Comparison of ENCODE assay signal across 1 cellular context in the genomic region with DNA sequence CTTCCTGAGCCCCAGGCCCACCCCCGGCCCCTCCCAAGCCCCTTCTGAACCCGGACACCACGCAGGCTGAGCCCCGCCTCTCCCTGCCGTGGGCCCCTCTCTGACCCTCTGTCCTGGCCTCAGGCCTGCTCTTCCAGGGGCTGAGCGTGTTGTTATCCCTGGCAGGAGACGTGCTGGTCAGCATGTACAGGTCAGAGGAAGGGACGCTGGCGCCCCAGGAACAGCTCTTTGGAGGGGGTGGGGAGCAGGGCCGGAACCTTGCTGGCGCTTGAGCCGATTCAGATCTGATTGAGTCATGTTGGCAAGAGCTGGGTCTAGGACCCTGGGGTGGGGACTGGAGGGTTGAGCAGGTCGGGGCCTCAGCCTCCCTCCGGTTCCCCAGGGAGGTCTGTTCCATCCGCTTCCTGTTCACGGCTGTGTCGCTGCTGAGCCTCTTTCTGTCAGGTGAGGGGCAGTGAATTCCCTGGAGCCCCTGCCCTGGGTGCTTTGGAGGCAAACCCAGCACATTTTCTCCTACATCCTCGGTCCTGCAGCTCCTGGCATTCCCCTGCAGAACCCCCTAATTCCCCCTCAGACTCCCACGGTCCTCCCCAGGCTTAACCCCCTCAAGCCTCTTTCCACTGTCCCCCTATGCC.
TF ChIP-seq lines count a peak whose summit lies in the region.

No MANE protein-coding gene starts in this region.

TF ChIP-seq in HepG2, 621 proteins besides CTCF, POLR2A, EP300 and RAD21 (continued from another document and continues in another):
- TF ChIP-seq, protein P1, sequence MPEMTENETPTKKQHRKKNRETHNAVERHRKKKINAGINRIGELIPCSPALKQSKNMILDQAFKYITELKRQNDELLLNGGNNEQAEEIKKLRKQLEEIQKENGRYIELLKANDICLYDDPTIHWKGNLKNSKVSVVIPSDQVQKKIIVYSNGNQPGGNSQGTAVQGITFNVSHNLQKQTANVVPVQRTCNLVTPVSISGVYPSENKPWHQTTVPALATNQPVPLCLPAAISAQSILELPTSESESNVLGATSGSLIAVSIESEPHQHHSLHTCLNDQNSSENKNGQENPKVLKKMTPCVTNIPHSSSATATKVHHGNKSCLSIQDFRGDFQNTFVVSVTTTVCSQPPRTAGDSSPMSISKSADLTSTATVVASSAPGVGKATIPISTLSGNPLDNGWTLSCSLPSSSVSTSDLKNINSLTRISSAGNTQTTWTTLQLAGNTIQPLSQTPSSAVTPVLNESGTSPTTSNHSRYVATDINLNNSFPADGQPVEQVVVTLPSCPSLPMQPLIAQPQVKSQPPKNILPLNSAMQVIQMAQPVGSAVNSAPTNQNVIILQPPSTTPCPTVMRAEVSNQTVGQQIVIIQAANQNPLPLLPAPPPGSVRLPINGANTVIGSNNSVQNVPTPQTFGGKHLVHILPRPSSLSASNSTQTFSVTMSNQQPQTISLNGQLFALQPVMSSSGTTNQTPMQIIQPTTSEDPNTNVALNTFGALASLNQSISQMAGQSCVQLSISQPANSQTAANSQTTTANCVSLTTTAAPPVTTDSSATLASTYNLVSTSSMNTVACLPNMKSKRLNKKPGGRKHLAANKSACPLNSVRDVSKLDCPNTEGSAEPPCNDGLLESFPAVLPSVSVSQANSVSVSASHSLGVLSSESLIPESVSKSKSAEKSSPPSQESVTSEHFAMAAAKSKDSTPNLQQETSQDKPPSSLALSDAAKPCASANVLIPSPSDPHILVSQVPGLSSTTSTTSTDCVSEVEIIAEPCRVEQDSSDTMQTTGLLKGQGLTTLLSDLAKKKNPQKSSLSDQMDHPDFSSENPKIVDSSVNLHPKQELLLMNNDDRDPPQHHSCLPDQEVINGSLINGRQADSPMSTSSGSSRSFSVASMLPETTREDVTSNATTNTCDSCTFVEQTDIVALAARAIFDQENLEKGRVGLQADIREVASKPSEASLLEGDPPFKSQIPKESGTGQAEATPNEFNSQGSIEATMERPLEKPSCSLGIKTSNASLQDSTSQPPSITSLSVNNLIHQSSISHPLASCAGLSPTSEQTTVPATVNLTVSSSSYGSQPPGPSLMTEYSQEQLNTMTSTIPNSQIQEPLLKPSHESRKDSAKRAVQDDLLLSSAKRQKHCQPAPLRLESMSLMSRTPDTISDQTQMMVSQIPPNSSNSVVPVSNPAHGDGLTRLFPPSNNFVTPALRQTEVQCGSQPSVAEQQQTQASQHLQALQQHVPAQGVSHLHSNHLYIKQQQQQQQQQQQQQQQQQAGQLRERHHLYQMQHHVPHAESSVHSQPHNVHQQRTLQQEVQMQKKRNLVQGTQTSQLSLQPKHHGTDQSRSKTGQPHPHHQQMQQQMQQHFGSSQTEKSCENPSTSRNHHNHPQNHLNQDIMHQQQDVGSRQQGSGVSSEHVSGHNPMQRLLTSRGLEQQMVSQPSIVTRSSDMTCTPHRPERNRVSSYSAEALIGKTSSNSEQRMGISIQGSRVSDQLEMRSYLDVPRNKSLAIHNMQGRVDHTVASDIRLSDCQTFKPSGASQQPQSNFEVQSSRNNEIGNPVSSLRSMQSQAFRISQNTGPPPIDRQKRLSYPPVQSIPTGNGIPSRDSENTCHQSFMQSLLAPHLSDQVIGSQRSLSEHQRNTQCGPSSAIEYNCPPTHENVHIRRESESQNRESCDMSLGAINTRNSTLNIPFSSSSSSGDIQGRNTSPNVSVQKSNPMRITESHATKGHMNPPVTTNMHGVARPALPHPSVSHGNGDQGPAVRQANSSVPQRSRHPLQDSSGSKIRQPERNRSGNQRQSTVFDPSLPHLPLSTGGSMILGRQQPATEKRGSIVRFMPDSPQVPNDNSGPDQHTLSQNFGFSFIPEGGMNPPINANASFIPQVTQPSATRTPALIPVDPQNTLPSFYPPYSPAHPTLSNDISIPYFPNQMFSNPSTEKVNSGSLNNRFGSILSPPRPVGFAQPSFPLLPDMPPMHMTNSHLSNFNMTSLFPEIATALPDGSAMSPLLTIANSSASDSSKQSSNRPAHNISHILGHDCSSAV (CRISPR knock-in tag; IDR thresholded peaks at IDR 0.05; ENCODE audit: borderline replicate concordance) = no peak
- TF ChIP-seq, protein P2, sequence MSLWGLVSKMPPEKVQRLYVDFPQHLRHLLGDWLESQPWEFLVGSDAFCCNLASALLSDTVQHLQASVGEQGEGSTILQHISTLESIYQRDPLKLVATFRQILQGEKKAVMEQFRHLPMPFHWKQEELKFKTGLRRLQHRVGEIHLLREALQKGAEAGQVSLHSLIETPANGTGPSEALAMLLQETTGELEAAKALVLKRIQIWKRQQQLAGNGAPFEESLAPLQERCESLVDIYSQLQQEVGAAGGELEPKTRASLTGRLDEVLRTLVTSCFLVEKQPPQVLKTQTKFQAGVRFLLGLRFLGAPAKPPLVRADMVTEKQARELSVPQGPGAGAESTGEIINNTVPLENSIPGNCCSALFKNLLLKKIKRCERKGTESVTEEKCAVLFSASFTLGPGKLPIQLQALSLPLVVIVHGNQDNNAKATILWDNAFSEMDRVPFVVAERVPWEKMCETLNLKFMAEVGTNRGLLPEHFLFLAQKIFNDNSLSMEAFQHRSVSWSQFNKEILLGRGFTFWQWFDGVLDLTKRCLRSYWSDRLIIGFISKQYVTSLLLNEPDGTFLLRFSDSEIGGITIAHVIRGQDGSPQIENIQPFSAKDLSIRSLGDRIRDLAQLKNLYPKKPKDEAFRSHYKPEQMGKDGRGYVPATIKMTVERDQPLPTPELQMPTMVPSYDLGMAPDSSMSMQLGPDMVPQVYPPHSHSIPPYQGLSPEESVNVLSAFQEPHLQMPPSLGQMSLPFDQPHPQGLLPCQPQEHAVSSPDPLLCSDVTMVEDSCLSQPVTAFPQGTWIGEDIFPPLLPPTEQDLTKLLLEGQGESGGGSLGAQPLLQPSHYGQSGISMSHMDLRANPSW (CRISPR knock-in tag; IDR thresholded peaks at IDR 0.05; ENCODE audit: borderline replicate concordance) = peak; percentile 98; the same call in 1 of the 2 replicates
- TF ChIP-seq TCF7 (IDR thresholded peaks at IDR 0.05; ENCODE audit: low read depth) (peak; percentile 31; the same call in 1 of the 2 replicates), FOXJ3 (CRISPR knock-in tag; IDR thresholded peaks at IDR 0.05; ENCODE audit: borderline replicate concordance) (no peak), CC2D1A (CRISPR knock-in tag; IDR thresholded peaks at IDR 0.05) (0 out of 2 replicates have a peak, but pooled peaks have one; percentile 69), MZF1 (CRISPR knock-in tag; IDR thresholded peaks at IDR 0.05; ENCODE audit: borderline replicate concordance) (0 out of 2 replicates have a peak, but pooled peaks have one; percentile 59), TBX2 (CRISPR knock-in tag; IDR thresholded peaks at IDR 0.05; ENCODE audit: borderline replicate concordance) (peak; percentile 82), MYC (CRISPR knock-in tag; IDR thresholded peaks at IDR 0.05; ENCODE audit: borderline replicate concordance) (peak; percentile 80; the same call in 1 of the 2 replicates), ZSCAN20 (CRISPR knock-in tag; IDR thresholded peaks at IDR 0.05; ENCODE audit: borderline replicate concordance) (peak; percentile 74), SP4 (CRISPR knock-in tag; IDR thresholded peaks at IDR 0.05) (no peak; the same call in 1 of the 2 replicates), KMT2A (CRISPR knock-in tag; IDR thresholded peaks at IDR 0.05) (peak; percentile 62), ZNF33A (CRISPR knock-in tag; IDR thresholded peaks at IDR 0.05; ENCODE audit: borderline replicate concordance) (no peak), ZFP90 (CRISPR knock-in tag; IDR thresholded peaks at IDR 0.05; ENCODE audit: borderline replicate concordance) (no peak), ZNF891 (CRISPR knock-in tag; IDR thresholded peaks at IDR 0.05) (0 out of 2 replicates have a peak, but pooled peaks have one; percentile 36), REL (CRISPR knock-in tag; conservative IDR thresholded peaks at IDR 0.05) (no peak), KLF11 (CRISPR knock-in tag; IDR thresholded peaks at IDR 0.05) (no peak; the same call in 1 of the 2 replicates), ZSCAN31 (CRISPR knock-in tag; IDR thresholded peaks at IDR 0.05; ENCODE audit: low read depth) (peak; percentile 80; the same call in 1 of the 2 replicates), FOXK1 (CRISPR knock-in tag; IDR thresholded peaks at IDR 0.05; ENCODE audit: borderline replicate concordance, low read depth) (peak; percentile 46; the same call in 1 of the 2 replicates), HDAC2 (CRISPR knock-in tag; IDR thresholded peaks at IDR 0.05) (peak; percentile 63; the same call in 1 of the 2 replicates), SMAD3 (CRISPR knock-in tag; IDR thresholded peaks at IDR 0.05) (peak; percentile 40; the same call in 1 of the 2 replicates), ZNF235 (CRISPR knock-in tag; IDR thresholded peaks at IDR 0.05; ENCODE audit: borderline replicate concordance) (no peak), RBM39 (IDR thresholded peaks at IDR 0.05; ENCODE audit: low read depth, low read length, poor library complexity, severe bottlenecking) (peak; percentile 81), ZBTB21 (CRISPR knock-in tag; IDR thresholded peaks at IDR 0.05) (peak; percentile 55; the same call in 1 of the 2 replicates), ZNF558 (CRISPR knock-in tag; IDR thresholded peaks at IDR 0.05; ENCODE audit: borderline replicate concordance) (peak; percentile 37), SALL1 (CRISPR knock-in tag; IDR thresholded peaks at IDR 0.05) (no peak; the same call in none of the 2 replicates), SCMH1 (CRISPR knock-in tag; IDR thresholded peaks at IDR 0.05; ENCODE audit: borderline replicate concordance) (no peak), ZNF205 (CRISPR knock-in tag; IDR thresholded peaks at IDR 0.05) (peak; percentile 64), ZNF761 (CRISPR knock-in tag; conservative IDR thresholded peaks at IDR 0.05) (no peak), CHD4 (IDR thresholded peaks at IDR 0.05; ENCODE audit: borderline replicate concordance, low read length) (no peak), TRIM24 (CRISPR knock-in tag; IDR thresholded peaks at IDR 0.05) (no peak), NFE2L1 (CRISPR knock-in tag; IDR thresholded peaks at IDR 0.05; ENCODE audit: borderline replicate concordance) (peak; percentile 69; the same call in 1 of the 2 replicates), SMYD3 (CRISPR knock-in tag; IDR thresholded peaks at IDR 0.05) (peak; percentile 14; the same call in 1 of the 2 replicates)
- TF ChIP-seq, protein P3, sequence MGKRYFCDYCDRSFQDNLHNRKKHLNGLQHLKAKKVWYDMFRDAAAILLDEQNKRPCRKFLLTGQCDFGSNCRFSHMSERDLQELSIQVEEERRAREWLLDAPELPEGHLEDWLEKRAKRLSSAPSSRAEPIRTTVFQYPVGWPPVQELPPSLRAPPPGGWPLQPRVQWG (CRISPR knock-in tag; IDR thresholded peaks at IDR 0.05; ENCODE audit: borderline replicate concordance, low read depth) = no peak; the same call in 1 of the 2 replicates
- TF ChIP-seq, protein P4, sequence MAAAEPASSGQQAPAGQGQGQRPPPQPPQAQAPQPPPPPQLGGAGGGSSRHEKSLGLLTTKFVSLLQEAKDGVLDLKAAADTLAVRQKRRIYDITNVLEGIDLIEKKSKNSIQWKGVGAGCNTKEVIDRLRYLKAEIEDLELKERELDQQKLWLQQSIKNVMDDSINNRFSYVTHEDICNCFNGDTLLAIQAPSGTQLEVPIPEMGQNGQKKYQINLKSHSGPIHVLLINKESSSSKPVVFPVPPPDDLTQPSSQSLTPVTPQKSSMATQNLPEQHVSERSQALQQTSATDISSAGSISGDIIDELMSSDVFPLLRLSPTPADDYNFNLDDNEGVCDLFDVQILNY (CRISPR knock-in tag; conservative IDR thresholded peaks at IDR 0.05) = peak; percentile 53; the same call in 1 of the 2 replicates
- TF ChIP-seq, protein P5, sequence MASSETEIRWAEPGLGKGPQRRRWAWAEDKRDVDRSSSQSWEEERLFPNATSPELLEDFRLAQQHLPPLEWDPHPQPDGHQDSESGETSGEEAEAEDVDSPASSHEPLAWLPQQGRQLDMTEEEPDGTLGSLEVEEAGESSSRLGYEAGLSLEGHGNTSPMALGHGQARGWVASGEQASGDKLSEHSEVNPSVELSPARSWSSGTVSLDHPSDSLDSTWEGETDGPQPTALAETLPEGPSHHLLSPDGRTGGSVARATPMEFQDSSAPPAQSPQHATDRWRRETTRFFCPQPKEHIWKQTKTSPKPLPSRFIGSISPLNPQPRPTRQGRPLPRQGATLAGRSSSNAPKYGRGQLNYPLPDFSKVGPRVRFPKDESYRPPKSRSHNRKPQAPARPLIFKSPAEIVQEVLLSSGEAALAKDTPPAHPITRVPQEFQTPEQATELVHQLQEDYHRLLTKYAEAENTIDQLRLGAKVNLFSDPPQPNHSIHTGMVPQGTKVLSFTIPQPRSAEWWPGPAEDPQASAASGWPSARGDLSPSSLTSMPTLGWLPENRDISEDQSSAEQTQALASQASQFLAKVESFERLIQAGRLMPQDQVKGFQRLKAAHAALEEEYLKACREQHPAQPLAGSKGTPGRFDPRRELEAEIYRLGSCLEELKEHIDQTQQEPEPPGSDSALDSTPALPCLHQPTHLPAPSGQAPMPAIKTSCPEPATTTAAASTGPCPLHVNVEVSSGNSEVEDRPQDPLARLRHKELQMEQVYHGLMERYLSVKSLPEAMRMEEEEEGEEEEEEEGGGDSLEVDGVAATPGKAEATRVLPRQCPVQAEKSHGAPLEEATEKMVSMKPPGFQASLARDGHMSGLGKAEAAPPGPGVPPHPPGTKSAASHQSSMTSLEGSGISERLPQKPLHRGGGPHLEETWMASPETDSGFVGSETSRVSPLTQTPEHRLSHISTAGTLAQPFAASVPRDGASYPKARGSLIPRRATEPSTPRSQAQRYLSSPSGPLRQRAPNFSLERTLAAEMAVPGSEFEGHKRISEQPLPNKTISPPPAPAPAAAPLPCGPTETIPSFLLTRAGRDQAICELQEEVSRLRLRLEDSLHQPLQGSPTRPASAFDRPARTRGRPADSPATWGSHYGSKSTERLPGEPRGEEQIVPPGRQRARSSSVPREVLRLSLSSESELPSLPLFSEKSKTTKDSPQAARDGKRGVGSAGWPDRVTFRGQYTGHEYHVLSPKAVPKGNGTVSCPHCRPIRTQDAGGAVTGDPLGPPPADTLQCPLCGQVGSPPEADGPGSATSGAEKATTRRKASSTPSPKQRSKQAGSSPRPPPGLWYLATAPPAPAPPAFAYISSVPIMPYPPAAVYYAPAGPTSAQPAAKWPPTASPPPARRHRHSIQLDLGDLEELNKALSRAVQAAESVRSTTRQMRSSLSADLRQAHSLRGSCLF (CRISPR knock-in tag; IDR thresholded peaks at IDR 0.05; ENCODE audit: borderline replicate concordance) = no peak
- TF ChIP-seq, protein P6, sequence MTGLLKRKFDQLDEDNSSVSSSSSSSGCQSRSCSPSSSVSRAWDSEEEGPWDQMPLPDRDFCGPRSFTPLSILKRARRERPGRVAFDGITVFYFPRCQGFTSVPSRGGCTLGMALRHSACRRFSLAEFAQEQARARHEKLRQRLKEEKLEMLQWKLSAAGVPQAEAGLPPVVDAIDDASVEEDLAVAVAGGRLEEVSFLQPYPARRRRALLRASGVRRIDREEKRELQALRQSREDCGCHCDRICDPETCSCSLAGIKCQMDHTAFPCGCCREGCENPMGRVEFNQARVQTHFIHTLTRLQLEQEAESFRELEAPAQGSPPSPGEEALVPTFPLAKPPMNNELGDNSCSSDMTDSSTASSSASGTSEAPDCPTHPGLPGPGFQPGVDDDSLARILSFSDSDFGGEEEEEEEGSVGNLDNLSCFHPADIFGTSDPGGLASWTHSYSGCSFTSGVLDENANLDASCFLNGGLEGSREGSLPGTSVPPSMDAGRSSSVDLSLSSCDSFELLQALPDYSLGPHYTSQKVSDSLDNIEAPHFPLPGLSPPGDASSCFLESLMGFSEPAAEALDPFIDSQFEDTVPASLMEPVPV (CRISPR knock-in tag; IDR thresholded peaks at IDR 0.05) = no peak; the same call in 1 of the 2 replicates
